8 cellular contexts compared by ENCODE assay signal in genomic region chr10:33008499-33009243, GRCh38. TPM values are rescaled to one million over a fixed set of nuclear protein-coding genes. Genes with fewer than 3 reads are reported as not detected.
DNase-seq lines count a peak whose midpoint lies in the region; ATAC-seq lines count a peak whose summit lies in the region.

No MANE protein-coding gene starts in this region.

- peak overlapping the region; percentile 99 for H3K27ac Mint-ChIP-seq in T-helper 17 cell

- H3K4me1 Mint-ChIP-seq in T-helper 17 cell: peaks cover 37% of the 10 kb centered on the region

- peak; percentile 60 for ATAC-seq in GM21723 (IDR thresholded peaks at IDR 0.05; ENCODE audit: unreplicated experiment)
- ATAC-seq in T-helper 17 cell: peak; percentile 60
- ATAC-seq in GM18519 (IDR thresholded peaks at IDR 0.05; ENCODE audit: low FRiP score, unreplicated experiment): no peak

- H3K9me3 ChIP-seq in T-helper 17 cell (ENCODE audit: control insufficient read depth, low read length, poor library complexity, severe bottlenecking): no peaks in the 10 kb centered on the region

- H3K36me3 Mint-ChIP-seq in T-helper 17 cell (ENCODE audit: low read depth): no peaks in the 10 kb centered on the region

- H3K4me3 Mint-ChIP-seq in T-helper 17 cell: peak overlapping the region; percentile 81

- DNase-seq in COLO829 (ENCODE audit: low spot score) (peak; percentile 63), NCI-H128 (lab: John Stamatoyannopoulos, UW; ENCODE audit: unreplicated experiment) (peak; percentile 29), T-helper 17 cell (peak in 2 of 3 donors; percentile 17 to 45), anterior cingulate cortex (lab: John Stamatoyannopoulos, UW) (peak in 38 of 58 donors; percentile 1 to 66 (median 22)), hepatic stellate cell (ENCODE audit: low spot score) (peak; percentile 48), skeletal muscle cell (ENCODE audit: low read depth) (peak; percentile 68)

- H3K27me3 Mint-ChIP-seq in T-helper 17 cell: no peaks in the 10 kb centered on the region

- no peak overlapping the region for H3K4me3 ChIP-seq in skeletal muscle cell (ENCODE audit: low read depth, low read length)

RNA-seq across cellular contexts. Expression of gene ITGB1, which starts 50.6 kb away (rescaled TPM):
- total RNA-seq in T-helper 17 cell: 100 to 1,000 TPM; 392 to 428 TPM
